In genomic region chr2:134181219-134181618, GRCh38 we compare ENCODE assay signal across 8 cellular contexts.
DNase-seq lines count a peak whose midpoint lies in the region; ATAC-seq and TF ChIP-seq lines count a peak whose summit lies in the region.

No MANE protein-coding gene starts in this region.

- peaks cover 0 to 25% (median 5%) of the 10 kb centered on the region in 4 donors for H3K4me1 ChIP-seq in transverse colon

- CTCF ChIA-PET in activated naive CD4-positive, alpha-beta T cell treated with anti-CD3 and anti-CD28 coated beads for 36 hours (lab: Charles Lee) = interaction anchor here (0.7 to 1.4 kb wide), 4 partner anchors 26 to 270 kb away, joined by 3 to 5 read pairs (median 4); no protein-coding TSS in a partner anchor

- H3K4me3 ChIP-seq in transverse colon (no peak overlapping the region), foreskin fibroblast (ENCODE audit: low read depth in 1 of 2, low read length in 2 of 2) (no peak overlapping the region)

- TF ChIP-seq POLR2A in transverse colon (IDR thresholded peaks at IDR 0.05) = no peak

- no peaks in the 10 kb centered on the region for H3K9me3 Mint-ChIP-seq in activated naive CD4-positive, alpha-beta T cell treated with anti-CD3 and anti-CD28 coated beads for 36 hours
- H3K9me3 Mint-ChIP-seq in activated T-helper 17 cell treated with anti-CD3 and anti-CD28 coated beads, Interleukin-2, amount 50 U/mL, for 72 hours = no peaks in the 10 kb centered on the region

- 57% methylated on average over 5 of the region's 5 CpGs; no CpG with 5 or more reads in 1 of the 2 donors for WGBS in transverse colon (ENCODE audit: low coverage in 1 of 2), 2 donors

- ATAC-seq in HG03432 (IDR thresholded peaks at IDR 0.05; ENCODE audit: unreplicated experiment) = peak; percentile 70
- peak; percentile 84 for ATAC-seq in activated T-helper 17 cell treated with anti-CD3 and anti-CD28 coated beads, Interleukin-2, amount 50 U/mL, for 72 hours (replicated peaks)

- peak; percentile 35 for DNase-seq in activated naive CD4-positive, alpha-beta T cell treated with anti-CD3 and anti-CD28 coated beads for 36 hours
- no peak for DNase-seq in activated naive CD4-positive, alpha-beta T cell treated with anti-CD3 and anti-CD28 coated beads, Interleukin-2, amount 50 U/mL, for 16 hours
- DNase-seq in transverse colon (peak; percentile 44), foreskin fibroblast (no peak), NK-92 (lab: John Stamatoyannopoulos, UW; ENCODE audit: unreplicated experiment) (no peak), AML-193 (lab: John Stamatoyannopoulos, UW) (no peak)

- H3K9me3 ChIP-seq in transverse colon = no peaks in the 10 kb centered on the region

- H3K27me3 ChIP-seq in transverse colon = no peaks in the 10 kb centered on the region

- intact Hi-C loops in activated naive CD4-positive, alpha-beta T cell treated with anti-CD3 and anti-CD28 coated beads for 36 hours (cut with micrococcal nuclease) = no loop called here
- intact Hi-C loops in transverse colon (cut with DNase I; ENCODE audit: low total_unique reads) = no loop called here

- no peak overlapping the region for H3K27ac Mint-ChIP-seq in activated naive CD4-positive, alpha-beta T cell treated with anti-CD3 and anti-CD28 coated beads for 36 hours
- peak overlapping the region; percentile 94 for H3K27ac Mint-ChIP-seq in activated T-helper 17 cell treated with anti-CD3 and anti-CD28 coated beads, Interleukin-2, amount 50 U/mL, for 72 hours

- no peaks in the 10 kb centered on the region for H3K36me3 ChIP-seq in transverse colon

- no peaks in the 10 kb centered on the region for H3K27me3 Mint-ChIP-seq in activated naive CD4-positive, alpha-beta T cell treated with anti-CD3 and anti-CD28 coated beads for 36 hours (ENCODE audit: low read depth)
- H3K27me3 Mint-ChIP-seq in activated T-helper 17 cell treated with anti-CD3 and anti-CD28 coated beads, Interleukin-2, amount 50 U/mL, for 72 hours = no peaks in the 10 kb centered on the region

- TF ChIP-seq CTCF in transverse colon (IDR thresholded peaks at IDR 0.05) = no peak
- no peak for TF ChIP-seq CTCF in foreskin fibroblast (IDR thresholded peaks at IDR 0.05; ENCODE audit: low read depth, low read length)

- peak overlapping the region in 2 of 4 donors; percentile 35 to 37 for H3K27ac ChIP-seq in transverse colon

- in situ Hi-C loops in transverse colon (cut with MboI; ENCODE audit: low pct_ligation_motif_present in 1 of 4, low pct_unique_long_range_greater_than_20kb in 1 of 4, low sequenced_read_pairs in 3 of 4) = no loop called here

- TF ChIP-seq EP300 in transverse colon (IDR thresholded peaks at IDR 0.05; ENCODE audit: low read depth) = no peak

- no peak overlapping the region for H3K4me3 Mint-ChIP-seq in activated naive CD4-positive, alpha-beta T cell treated with anti-CD3 and anti-CD28 coated beads for 36 hours
- H3K4me3 Mint-ChIP-seq in activated T-helper 17 cell treated with anti-CD3 and anti-CD28 coated beads, Interleukin-2, amount 50 U/mL, for 72 hours = peak overlapping the region; percentile 76

- H3K36me3 Mint-ChIP-seq in activated naive CD4-positive, alpha-beta T cell treated with anti-CD3 and anti-CD28 coated beads for 36 hours (ENCODE audit: low read depth) = peaks cover 6% of the 10 kb centered on the region
- H3K36me3 Mint-ChIP-seq in activated T-helper 17 cell treated with anti-CD3 and anti-CD28 coated beads, Interleukin-2, amount 50 U/mL, for 72 hours (ENCODE audit: low read depth) = peaks cover 28% of the 10 kb centered on the region

- H3K4me1 Mint-ChIP-seq in activated naive CD4-positive, alpha-beta T cell treated with anti-CD3 and anti-CD28 coated beads for 36 hours (ENCODE audit: low read depth) = peaks cover 58% of the 10 kb centered on the region
- H3K4me1 Mint-ChIP-seq in activated T-helper 17 cell treated with anti-CD3 and anti-CD28 coated beads, Interleukin-2, amount 50 U/mL, for 72 hours = peaks cover 80% of the 10 kb centered on the region

Comparison
In these comparisons a context has a peak if more than half of its experiments do, and no peak if none do; other contexts are left out.
1. DNase-seq: peak in activated naive CD4-positive, alpha-beta T cell treated with anti-CD3 and anti-CD28 coated beads for 36 hours (single experiment) and transverse colon (single experiment); none in activated naive CD4-positive, alpha-beta T cell treated with anti-CD3 and anti-CD28 coated beads, Interleukin-2, amount 50 U/mL, for 16 hours (single experiment), foreskin fibroblast (0 of 2), NK-92 (single experiment) and AML-193 (0 of 2).